Comparison of ENCODE assay signal across 10 cellular contexts in genomic region chr13:46210362-46211083, GRCh38. TPM values are rescaled to one million over a fixed set of nuclear protein-coding genes. Genes with fewer than 3 reads are reported as not detected.
DNase-seq lines count a peak whose midpoint lies in the region; ATAC-seq and TF ChIP-seq lines count a peak whose summit lies in the region.
"Had no signal": no experiment of that assay in that cellular context is flagged by ENCODE, and none has a peak within 500 bp of the region (broad histone marks: within the 10 kb centered on the region; RNA-seq: fewer than 3 reads in every experiment).

No MANE protein-coding gene starts in this region.

- H3K79me2 ChIP-seq in Loucy (ENCODE audit: insufficient read depth, low read length), result peaks cover 8% of the 10 kb centered on the region; the same call in 1 of the 2 replicates
- H3K79me2 ChIP-seq in mammary epithelial cell (ENCODE audit: insufficient read depth, low read length), result no peaks in the 10 kb centered on the region
- H3K79me2 ChIP-seq in osteoblast (ENCODE audit: insufficient read depth, low read length), result no peaks in the 10 kb centered on the region

- TF ChIP-seq CTCF in CD8-positive, alpha-beta T cell (IDR thresholded peaks at IDR 0.05), result no peak
- no peak for TF ChIP-seq CTCF in Loucy (conservative IDR thresholded peaks at IDR 0.05; ENCODE audit: low read length)
- TF ChIP-seq CTCF in mammary epithelial cell (conservative IDR thresholded peaks at IDR 0.05 in 1 of 2, IDR thresholded peaks at IDR 0.05 in 1 of 2; ENCODE audit: extremely low read depth in 1 of 2, insufficient read depth in 1 of 2, low read depth in 1 of 2, low read length in 2 of 2), result no peak
- TF ChIP-seq CTCF in osteoblast (IDR thresholded peaks at IDR 0.05; ENCODE audit: extremely low read depth, low read depth, low read length), result no peak

- intact Hi-C loops in CD8-positive, alpha-beta T cell (cut with DNase I, micrococcal nuclease), result loop anchor here (1.0 to 10.0 kb wide), 9 partner anchors 26 to 157 kb away; no protein-coding TSS in a partner anchor
- intact Hi-C loops in mammary epithelial cell (cut with micrococcal nuclease), result loop anchor here (2.0 kb wide), 1 partner anchor 28 kb away; the partner anchor contains the start of gene LCP1

- H3K4me3 Mint-ChIP-seq in CD8-positive, alpha-beta T cell, result peak overlapping the region; percentile 86

- WGBS in mammary epithelial cell (ENCODE audit: low coverage, missing lambda C conversion rate), result 97% methylated on average over 6 of the region's 6 CpGs

- peaks cover 6% of the 10 kb centered on the region; the same call in 1 of the 2 replicates for H3F3A ChIP-seq in Loucy (ENCODE audit: low read depth)

- H2AFZ ChIP-seq in Loucy (ENCODE audit: low read length), result peak overlapping the region; percentile 90; the same call in 1 of the 2 replicates
- no peak overlapping the region for H2AFZ ChIP-seq in mammary epithelial cell (ENCODE audit: low read depth, low read length)
- no peak overlapping the region for H2AFZ ChIP-seq in osteoblast (ENCODE audit: low read length)

- BruUV-seq in mammary epithelial cell (replicated peaks; lab: Mats Ljungman, UMichigan), result no TSS peak

- H3K4me3 ChIP-seq in CD8-positive, alpha-beta T cell (ENCODE audit: low read depth, low read length), result peak overlapping the region; percentile 73
- peak overlapping the region; percentile 74 for H3K4me3 ChIP-seq in Loucy (ENCODE audit: low read length, poor library complexity, severe bottlenecking)
- H3K4me3 ChIP-seq in mammary epithelial cell (replicated peaks in 1 of 3; ENCODE audit: insufficient read depth in 1 of 3, low read depth in 2 of 3, low read length in 3 of 3), result no peak overlapping the region
- H3K4me3 ChIP-seq in osteoblast (ENCODE audit: insufficient read depth, low read length), result no peak overlapping the region

- no peaks in the 10 kb centered on the region for H3K27me3 ChIP-seq in CD8-positive, alpha-beta T cell (ENCODE audit: insufficient read depth, low read length)
- H3K27me3 ChIP-seq in Loucy (ENCODE audit: insufficient read depth, low read length, poor library complexity, severe bottlenecking) (no peaks in the 10 kb centered on the region), mammary epithelial cell (ENCODE audit: insufficient read depth, low read length) (no peaks in the 10 kb centered on the region), osteoblast (ENCODE audit: insufficient read depth, low read length) (peaks cover 54% of the 10 kb centered on the region)
- H3K27me3 ChIP-seq: thyroid gland had no signal

- peaks cover 24% of the 10 kb centered on the region for H3K4me1 Mint-ChIP-seq in CD8-positive, alpha-beta T cell (ENCODE audit: low read depth)

- in situ Hi-C loops in mammary epithelial cell (cut with MboI; ENCODE audit: low sequenced_read_pairs in 2 of 2), result no loop called here

- peak overlapping the region; percentile 82 for H3K4me2 ChIP-seq in Loucy (ENCODE audit: low read depth, low read length, poor library complexity, severe bottlenecking)
- peak overlapping the region; percentile 93 for H3K4me2 ChIP-seq in mammary epithelial cell (ENCODE audit: insufficient read depth, low read depth, low read length)
- H3K4me2 ChIP-seq in osteoblast (ENCODE audit: insufficient read depth, low read length), result no peak overlapping the region

- H4K20me1 ChIP-seq in Loucy (ENCODE audit: insufficient read depth, low read length, poor library complexity, severe bottlenecking), result no peaks in the 10 kb centered on the region
- no peaks in the 10 kb centered on the region for H4K20me1 ChIP-seq in mammary epithelial cell (ENCODE audit: insufficient read depth, low read length)
- H4K20me1 ChIP-seq in osteoblast (ENCODE audit: insufficient read depth, low read length), result no peaks in the 10 kb centered on the region

- peak overlapping the region; percentile 90 for H3K27ac ChIP-seq in CD8-positive, alpha-beta T cell (ENCODE audit: low read depth, low read length)
- no peak overlapping the region for H3K27ac ChIP-seq in mammary epithelial cell (ENCODE audit: insufficient read depth, low read depth, low read length)
- H3K27ac ChIP-seq in osteoblast (ENCODE audit: low read depth, low read length), result no peak overlapping the region
- H3K27ac ChIP-seq: thyroid gland had no signal

- peaks cover 3% of the 10 kb centered on the region for H3K36me3 Mint-ChIP-seq in CD8-positive, alpha-beta T cell

- no peaks in the 10 kb centered on the region for H3K9me3 ChIP-seq in CD8-positive, alpha-beta T cell (ENCODE audit: low read length)
- H3K9me3 ChIP-seq in Loucy (ENCODE audit: insufficient read depth, low read depth, low read length), result no peaks in the 10 kb centered on the region
- no peaks in the 10 kb centered on the region for H3K9me3 ChIP-seq in mammary epithelial cell (replicated peaks; ENCODE audit: insufficient read depth, low read length)
- no peaks in the 10 kb centered on the region for H3K9me3 ChIP-seq in osteoblast (ENCODE audit: low read depth, low read length)
- H3K9me3 ChIP-seq: thyroid gland had no signal

- no peaks in the 10 kb centered on the region for H3K27me3 Mint-ChIP-seq in CD8-positive, alpha-beta T cell (ENCODE audit: low read depth)

- no peak for DNase-seq in CD8-positive, alpha-beta T cell
- DNase-seq in mammary epithelial cell, result no peak
- peak; percentile 56 for DNase-seq in osteoblast (ENCODE audit: insufficient read length, low spot score, missing footprints)
- DNase-seq in COLO829 (ENCODE audit: low spot score), result no peak
- DNase-seq: thyroid gland had no signal

- dilution Hi-C loops in mammary epithelial cell (cut with HindIII; ENCODE audit: low sequenced_read_pairs), result no loop called here

- POLR2A ChIA-PET in CD8-positive, alpha-beta T cell (lab: Charles Lee), result interaction anchor here (0.7 to 2.1 kb wide), 11 partner anchors 8 to 158 kb away, joined by 3 to 10 read pairs (median 4); partner anchors contain the start of genes LCP1 and ZC3H13

- ATAC-seq in CD8-positive, alpha-beta T cell, result no peak
- ATAC-seq in GM19463 (IDR thresholded peaks at IDR 0.05; ENCODE audit: unreplicated experiment) (no peak), HG02938 (IDR thresholded peaks at IDR 0.05; ENCODE audit: unreplicated experiment) (no peak), GM18907 (IDR thresholded peaks at IDR 0.05; ENCODE audit: unreplicated experiment) (no peak)

- H3K36me3 ChIP-seq in CD8-positive, alpha-beta T cell (ENCODE audit: insufficient read depth, low read length), result no peaks in the 10 kb centered on the region
- no peaks in the 10 kb centered on the region for H3K36me3 ChIP-seq in Loucy (ENCODE audit: insufficient read depth, low read length)
- no peaks in the 10 kb centered on the region for H3K36me3 ChIP-seq in mammary epithelial cell (ENCODE audit: insufficient read depth, low read length)
- H3K36me3 ChIP-seq in osteoblast (ENCODE audit: insufficient read depth, low read length), result no peaks in the 10 kb centered on the region
- H3K36me3 ChIP-seq: thyroid gland had no signal

- peaks cover 3% of the 10 kb centered on the region for H3K9me3 Mint-ChIP-seq in CD8-positive, alpha-beta T cell

- no peaks in the 10 kb centered on the region for H3K9me2 ChIP-seq in Loucy (replicated peaks; ENCODE audit: low read depth, low read length)

- peak overlapping the region; percentile 93 for H3K27ac Mint-ChIP-seq in CD8-positive, alpha-beta T cell

- CTCF ChIA-PET in CD8-positive, alpha-beta T cell (lab: Charles Lee), result interaction anchor here (0.7 to 1.6 kb wide), 11 partner anchors 8 to 86 kb away, joined by 3 to 7 read pairs (median 5); no protein-coding TSS in a partner anchor
- CTCF ChIA-PET in mammary epithelial cell (lab: Charles Lee; ENCODE audit: low non-redundant PET), result no interaction called here

- H3K9ac ChIP-seq in Loucy (ENCODE audit: low read depth, low read length, poor library complexity, severe bottlenecking), result peak overlapping the region; percentile 72
- H3K9ac ChIP-seq in mammary epithelial cell (ENCODE audit: insufficient read depth, low read length), result no peak overlapping the region

- H3K4me1 ChIP-seq in CD8-positive, alpha-beta T cell (ENCODE audit: insufficient read depth, low read length), result peaks cover 13% of the 10 kb centered on the region
- H3K4me1 ChIP-seq in Loucy (ENCODE audit: insufficient read depth, low read length, poor library complexity, severe bottlenecking), result peaks cover 45% of the 10 kb centered on the region
- peaks cover 12% of the 10 kb centered on the region for H3K4me1 ChIP-seq in mammary epithelial cell (ENCODE audit: insufficient read depth, low read length)
- peaks cover 10% of the 10 kb centered on the region for H3K4me1 ChIP-seq in osteoblast (ENCODE audit: insufficient read depth, low read length)

RNA-seq across cellular contexts. Expression of gene LRRC63, which starts 1.2 kb away (rescaled TPM):
- total RNA-seq in CD8-positive, alpha-beta T cell, result under 1 TPM; 0.22 to 0.31 TPM
- not detected for total RNA-seq in mammary epithelial cell
- polyA plus RNA-seq in mammary epithelial cell, result 0.03 TPM
- not detected for polyA minus RNA-seq in mammary epithelial cell
- total RNA-seq in osteoblast, result not detected in 2 replicates
- polyA plus RNA-seq: keratinocyte had no signal

RNA-seq across cellular contexts. Expression of gene LCP1, which starts 28.5 kb away (rescaled TPM):
- 100 to 1,000 TPM; 241 to 252 TPM for total RNA-seq in CD8-positive, alpha-beta T cell
- total RNA-seq in mammary epithelial cell (100 to 1,000 TPM; 149 to 454 TPM), osteoblast (0.59 and 1.4 TPM in 2 replicates)
- polyA plus RNA-seq in mammary epithelial cell, result 1.2 TPM
- 1.1 TPM for polyA minus RNA-seq in mammary epithelial cell

Comparison
In these comparisons a context has a peak if more than half of its experiments do, and no peak if none do; other contexts are left out.
1. H3K4me3 ChIP-seq: peak in CD8-positive, alpha-beta T cell (single experiment) and Loucy (single experiment); none in mammary epithelial cell (0 of 3) and osteoblast (single experiment).
2. RNA of gene LCP1, which starts 28.5 kb away (total RNA-seq): 149 to 454 TPM in mammary epithelial cell and 241 to 252 TPM in CD8-positive, alpha-beta T cell; 0.59 to 1.4 TPM in osteoblast; every median in the first group is over 10 times any median in the second.